ENCODE assay signal across 8 cellular contexts in the genomic region with DNA sequence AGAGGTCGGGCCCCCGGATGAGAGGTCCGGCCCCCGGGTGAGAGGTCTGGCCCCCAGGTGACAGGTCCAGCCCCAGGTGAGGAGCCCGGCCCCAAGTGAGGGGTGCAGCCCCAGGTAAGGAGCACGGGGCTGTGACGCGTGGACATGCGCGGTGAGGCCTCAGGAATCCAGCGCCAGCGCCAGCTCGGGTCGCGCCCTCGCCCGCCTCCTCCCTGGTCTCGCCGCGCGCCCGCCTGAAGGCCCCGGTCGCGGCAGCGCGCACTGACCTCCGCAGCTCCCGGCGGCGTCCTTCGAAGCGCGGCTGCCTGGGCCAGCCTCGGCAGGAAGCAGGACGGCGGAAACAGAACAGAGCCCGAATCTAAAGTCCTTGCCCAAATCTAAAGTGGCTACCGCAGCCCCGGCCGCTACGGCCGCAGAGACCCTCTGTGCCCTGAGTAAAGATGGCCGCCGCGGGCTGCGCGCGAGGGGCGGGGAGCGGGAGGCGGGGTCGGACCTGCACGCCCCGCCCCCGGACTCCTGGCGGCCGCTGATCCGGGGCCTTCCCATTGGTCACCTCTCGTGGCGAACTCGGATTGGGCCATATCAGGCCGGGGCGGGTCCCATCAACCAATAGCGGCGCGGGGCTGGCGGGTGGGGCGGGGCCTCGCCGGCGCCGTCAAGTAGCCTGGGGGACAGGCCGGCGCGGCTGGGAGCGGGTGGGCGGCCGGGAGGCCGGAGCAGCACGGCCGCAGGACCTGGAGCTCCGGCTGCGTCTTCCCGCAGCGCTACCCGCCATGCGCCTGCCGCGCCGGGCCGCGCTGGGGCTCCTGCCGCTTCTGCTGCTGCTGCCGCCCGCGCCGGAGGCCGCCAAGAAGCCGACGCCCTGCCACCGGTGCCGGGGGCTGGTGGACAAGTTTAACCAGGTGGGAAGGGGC. TPM values are rescaled to one million over a fixed set of nuclear protein-coding genes. Genes with fewer than 3 reads are reported as not detected.
DNase-seq lines count a peak whose midpoint lies in the region; ATAC-seq lines count a peak whose summit lies in the region.

A gene (minus strand): TSS at position 442 of the 914 bp plus-strand sequence. CDS start 4,673 bp downstream, outside the sequence.
A gene with protein sequence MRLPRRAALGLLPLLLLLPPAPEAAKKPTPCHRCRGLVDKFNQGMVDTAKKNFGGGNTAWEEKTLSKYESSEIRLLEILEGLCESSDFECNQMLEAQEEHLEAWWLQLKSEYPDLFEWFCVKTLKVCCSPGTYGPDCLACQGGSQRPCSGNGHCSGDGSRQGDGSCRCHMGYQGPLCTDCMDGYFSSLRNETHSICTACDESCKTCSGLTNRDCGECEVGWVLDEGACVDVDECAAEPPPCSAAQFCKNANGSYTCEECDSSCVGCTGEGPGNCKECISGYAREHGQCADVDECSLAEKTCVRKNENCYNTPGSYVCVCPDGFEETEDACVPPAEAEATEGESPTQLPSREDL (plus strand): TSS at position 638 of the 914 bp plus-strand sequence. CDS start 136 bp downstream, at position 774.

- no peaks in the 10 kb centered on the region for H3K9me3 ChIP-seq in mononuclear cell (ENCODE audit: low read depth, low read length)

- ATAC-seq in GM21526 (IDR thresholded peaks at IDR 0.05; ENCODE audit: low FRiP score, unreplicated experiment) = peak; percentile 80

- peak; percentile 81 for DNase-seq in DMS 273 treated with DMSO at 0.1 percent for 48 hours (lab: John Stamatoyannopoulos, UW)
- DNase-seq in HuH-7.5 (ENCODE audit: low spot score) = peak; percentile 100
- peak; percentile 97 for DNase-seq in OCI-M1 (lab: John Stamatoyannopoulos, UW)
- peak; percentile 96 for DNase-seq in activated T-cell treated with anti-CD3 and anti-CD28 coated beads for 24 hours (ENCODE audit: low read depth)
- peak; percentile 98 for DNase-seq in epidermal melanocyte (ENCODE audit: insufficient read length, low spot score)
- peak; percentile 92 to 95 for DNase-seq in stimulated activated CD8-positive, alpha-beta memory T cell treated with anti-CD3 and anti-CD28 coated beads, Interleukin-2, amount 100 ng/mL, for 48 hours (ENCODE audit: low read depth in 2 of 2)

- H3K27me3 ChIP-seq in mononuclear cell (ENCODE audit: insufficient read depth, low read length) = no peaks in the 10 kb centered on the region

- H3K4me1 ChIP-seq in mononuclear cell (ENCODE audit: insufficient read depth, low read length) = peaks cover 21% of the 10 kb centered on the region

- H3K4me3 ChIP-seq in mononuclear cell (ENCODE audit: low read length) = peak within 1 kb of the TSS; percentile 79

RNA-seq across cellular contexts. Expression of the first gene that starts in this region (rescaled TPM):
- total RNA-seq in mononuclear cell = 6.8 TPM

RNA-seq across cellular contexts. Expression of the second gene that starts in this region (rescaled TPM):
- 13.6 TPM for total RNA-seq in mononuclear cell

Comparison
In these comparisons a context has a peak if more than half of its experiments do, and no peak if none do; other contexts are left out.
1. Peak in every context shown above with its lines: DNase-seq, ATAC-seq and H3K4me3 ChIP-seq.